Comparison of ENCODE assay signal across 25 cellular contexts in the genomic region with DNA sequence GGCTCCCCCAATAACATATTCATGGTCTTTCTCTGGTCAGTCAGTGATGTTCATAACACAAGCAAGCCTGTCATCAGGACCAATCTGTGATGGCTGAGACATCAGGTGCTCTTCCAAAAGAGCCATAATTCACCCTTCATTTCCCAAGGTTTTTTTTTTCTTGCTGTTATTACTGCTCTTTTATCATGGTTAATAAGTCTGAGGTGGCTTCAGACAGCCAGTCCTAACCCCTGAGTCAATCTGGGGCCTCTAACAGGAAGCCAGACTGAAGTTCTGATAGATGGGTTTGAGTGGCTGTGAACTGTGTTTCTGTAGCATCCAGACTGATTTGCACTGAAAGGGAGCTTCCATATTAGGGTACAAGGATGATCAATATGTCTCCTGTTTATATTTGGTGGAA. TPM values are rescaled to one million over a fixed set of nuclear protein-coding genes. Genes with fewer than 3 reads are reported as not detected.
A peak's percentile ranks its signal among the peaks of the same experiment; 100 is the strongest.
DNase-seq lines count a peak whose midpoint lies in the region; ATAC-seq and TF ChIP-seq lines count a peak whose summit lies in the region.
"Had no signal": no experiment of that assay in that cellular context is flagged by ENCODE, and none has a peak within 500 bp of the region (broad histone marks: within the 10 kb centered on the region; RNA-seq: fewer than 3 reads in every experiment).

No MANE protein-coding gene starts in this region.

- CTCF ChIA-PET in PC-3 (lab: Charles Lee): no interaction called here

- peaks cover 5% of the 10 kb centered on the region for H3F3A ChIP-seq in PC-3 (ENCODE audit: low read length, unreplicated experiment)

- peaks cover 62% of the 10 kb centered on the region for H3K4me1 ChIP-seq in PC-3 (ENCODE audit: insufficient read depth, low read length)
- H3K4me1 ChIP-seq in esophagus (ENCODE audit: control insufficient read depth in 2 of 2, insufficient read depth in 2 of 2, low read length in 1 of 2): peaks cover 3 to 7% of the 10 kb centered on the region in 2 donors
- H3K4me1 ChIP-seq in transverse colon: peaks cover 0 to 89% (median 34%) of the 10 kb centered on the region in 4 donors

- no peak for TF ChIP-seq EP300 in transverse colon (IDR thresholded peaks at IDR 0.05; ENCODE audit: low read depth)

- no peak for ATAC-seq in PC-3
- ATAC-seq: activated T-helper 17 cell treated with anti-CD3 and anti-CD28 coated beads, Interleukin-2, amount 50 U/mL, for 72 hours; left lobe of liver; stimulated activated naive B cell treated with anti-CD40 and anti-IgM and Interleukin-4, amounts not matched to agents 10 μg/mL and 1 μg/mL and 100 μg/mL, for 72 hours had no signal

- H2AFZ ChIP-seq in PC-3 (ENCODE audit: low read length): no peak overlapping the region

- intact Hi-C loops in PC-3 (cut with micrococcal nuclease): no loop called here
- intact Hi-C loops in transverse colon (cut with DNase I; ENCODE audit: low total_unique reads): no loop called here

- TF ChIP-seq POLR2A in transverse colon (IDR thresholded peaks at IDR 0.05): no peak

- no TSS peak for BruUV-seq in PC-3 (replicated peaks; lab: Mats Ljungman, UMichigan)

- in situ Hi-C loops in transverse colon (cut with MboI; ENCODE audit: low pct_ligation_motif_present in 1 of 4, low pct_unique_long_range_greater_than_20kb in 1 of 4, low sequenced_read_pairs in 3 of 4): no loop called here

- H3K4me2 ChIP-seq in PC-3 (ENCODE audit: low read length): peak overlapping the region; percentile 9; the same call in 1 of the 2 replicates

- POLR2A ChIA-PET in PC-3 (lab: Charles Lee; ENCODE audit: unreplicated experiment): no interaction called here

- H3K27me3 ChIP-seq in PC-3 (ENCODE audit: low read length) (no peaks in the 10 kb centered on the region), esophagus (ENCODE audit: control insufficient read depth in 1 of 2, insufficient read depth in 2 of 2, low read length in 2 of 2) (no peaks in the 10 kb centered on the region), transverse colon (no peaks in the 10 kb centered on the region)

- H3K79me2 ChIP-seq in PC-3 (ENCODE audit: low read length): peaks cover 94% of the 10 kb centered on the region

- no peak overlapping the region for H3K4me3 ChIP-seq in PC-3 (ENCODE audit: low read length)
- peak overlapping the region in 1 of 2 donors; percentile 38 for H3K4me3 ChIP-seq in esophagus (ENCODE audit: low read depth in 1 of 2, low read length in 2 of 2)
- no peak overlapping the region for H3K4me3 ChIP-seq in transverse colon
- H3K4me3 ChIP-seq: skin epidermis, thoracic aorta had no signal

- peak; percentile 31 for DNase-seq in ELR (ENCODE audit: low read depth)
- DNase-seq in PC-3: peak; percentile 23
- no peak for DNase-seq in transverse colon
- no peak for DNase-seq in LoVo (ENCODE audit: low spot score)
- DNase-seq in SK-N-DZ (ENCODE audit: low spot score): no peak
- DNase-seq in amygdala (lab: John Stamatoyannopoulos, UW): no peak
- DNase-seq: activated CD4-positive, alpha-beta memory T cell treated with anti-CD3 and anti-CD28 coated beads, Interleukin-2, amount 10 ng/mL, durations not matched to agents 7 days and 5 days; anterior cingulate cortex; DND-41; immature natural killer cell; NCI-H1092 treated with DMSO at 0.1 percent for 48 hours; NCI-H187 treated with DMSO at 0.1 percent for 48 hours; NCI-H526 treated with DMSO at 0.1 percent for 48 hours; nephron progenitor cell; NK-92 treated with Interleukin-12 subunit alpha and Interleukin-12 subunit beta, amount 100 ng/mL, for 24 hours; SHP77; stimulated activated naive B cell treated with anti-CD40 and anti-IgM and Interleukin-4, amounts not matched to agents 10 μg/mL and 1 μg/mL and 100 μg/mL, for 72 hours had no signal

- H3K9me2 ChIP-seq in PC-3 (replicated peaks; ENCODE audit: low read length): no peaks in the 10 kb centered on the region

- H3K36me3 ChIP-seq in PC-3 (ENCODE audit: low read depth, low read length) (no peaks in the 10 kb centered on the region), esophagus (ENCODE audit: control insufficient read depth in 2 of 2, insufficient read depth in 2 of 2, low read length in 1 of 2) (no peaks in the 10 kb centered on the region), transverse colon (no peaks in the 10 kb centered on the region)
- H3K36me3 ChIP-seq: thoracic aorta had no signal

- H3K27ac ChIP-seq in PC-3 (ENCODE audit: low read length): 0 out of 2 replicates have a peak overlapping the region, but pooled peaks have one; percentile 6
- peak overlapping the region; percentile 44 to 72 for H3K27ac ChIP-seq in esophagus (ENCODE audit: low read depth in 2 of 2, low read length in 1 of 2)
- peak overlapping the region; percentile 36 to 89 (median 86) for H3K27ac ChIP-seq in transverse colon
- H3K27ac ChIP-seq: thoracic aorta had no signal

- H4K20me1 ChIP-seq in PC-3 (ENCODE audit: low read length): no peaks in the 10 kb centered on the region

- TF ChIP-seq CTCF in PC-3 (conservative IDR thresholded peaks at IDR 0.05; ENCODE audit: low read depth, low read length): no peak
- no peak for TF ChIP-seq CTCF in transverse colon (IDR thresholded peaks at IDR 0.05)

- H3K9me3 ChIP-seq in PC-3 (ENCODE audit: low read length) (no peaks in the 10 kb centered on the region), esophagus (ENCODE audit: control insufficient read depth in 2 of 2, insufficient read depth in 1 of 2, low read depth in 1 of 2, low read length in 1 of 2) (no peaks in the 10 kb centered on the region), transverse colon (no peaks in the 10 kb centered on the region)
- H3K9me3 ChIP-seq: thoracic aorta had no signal

- H3K9ac ChIP-seq in PC-3 (ENCODE audit: low read length): no peak overlapping the region

RNA-seq across cellular contexts. Expression of a gene that starts 8.8 kb away (rescaled TPM):
- total RNA-seq in PC-3 (2014; rRNA removed) (29.0 and 37.0 TPM in 2 replicates), transverse colon (100 to 1,000 TPM; 206 to 406 (median 262) TPM)
- polyA plus RNA-seq in esophagus: 100 to 1,000 TPM; 115 to 121 TPM
- polyA plus RNA-seq in SK-N-DZ (2014; cell fraction: cytosol; rRNA removed): not detected in 2 replicates
- not detected in 2 replicates for polyA plus RNA-seq in SK-N-DZ (2014; cell fraction: nucleus; rRNA removed)
- total RNA-seq: activated CD4-positive, alpha-beta memory T cell treated with anti-CD3 and anti-CD28 coated beads, Interleukin-2, amount 10 ng/mL, durations not matched to agents 7 days and 5 days; endothelial cell of umbilical vein; osteoblast; T-helper 2 cell treated with Interferon-gamma antibody and Interleukin-4, amounts not matched to agents 100 ng/mL and 5 ng/mL, for 36 hours had no signal
- polyA plus RNA-seq: endothelial cell of umbilical vein, immature natural killer cell had no signal

Comparison
In these comparisons a context has a peak if more than half of its experiments do, and no peak if none do; other contexts are left out.
1. DNase-seq: peak in ELR (single experiment) and PC-3 (single experiment); none in transverse colon (single experiment), LoVo (single experiment), SK-N-DZ (single experiment) and amygdala (0 of 56).
2. H3K27ac ChIP-seq: peak in every context shown above with its lines; median percentile 86 in transverse colon; 58 in esophagus; 6 in PC-3.